In genomic region chr4:147723316-147723715, GRCh38 we compare ENCODE assay signal across 14 cellular contexts. TPM values are rescaled to one million over a fixed set of nuclear protein-coding genes. Genes with fewer than 3 reads are reported as not detected.
DNase-seq lines count a peak whose midpoint lies in the region; ATAC-seq, FAIRE-seq and TF ChIP-seq lines count a peak whose summit lies in the region.
"Had no signal": no experiment of that assay in that cellular context is flagged by ENCODE, and none has a peak within 500 bp of the region (broad histone marks: within the 10 kb centered on the region; RNA-seq: fewer than 3 reads in every experiment).

No MANE protein-coding gene starts in this region.

- no peak overlapping the region for H3K4me3 ChIP-seq in GM12878
- H3K4me3 ChIP-seq: esophagus squamous epithelium had no signal

- TF ChIP-seq POLR2A in GM12878 (IDR thresholded peaks at IDR 0.05; ENCODE audit: low read depth, low read length), result no peak
- no peak for TF ChIP-seq POLR2A in GM12891 (IDR thresholded peaks at IDR 0.05; ENCODE audit: low read depth, low read length)

- TF ChIP-seq CTCF in GM12878 (IDR thresholded peaks at IDR 0.05 in 2 of 3, conservative IDR thresholded peaks at IDR 0.05 in 1 of 3; ENCODE audit: control insufficient read depth in 2 of 3, extremely low read depth in 1 of 3, insufficient read depth in 1 of 3, low read depth in 3 of 3, low read length in 3 of 3), result no peak

- no peak for TF ChIP-seq RAD21 in GM12878 (IDR thresholded peaks at IDR 0.05; ENCODE audit: insufficient read depth, low read depth, low read length)

- no peak overlapping the region for H3K27ac ChIP-seq in GM12878 (ENCODE audit: control insufficient read depth, insufficient read depth)
- H3K27ac ChIP-seq: esophagus squamous epithelium had no signal

- peaks cover 7% of the 10 kb centered on the region; the same call in 1 of the 2 replicates for H3K4me1 ChIP-seq in GM12878 (ENCODE audit: control insufficient read depth, insufficient read depth, low read length)

- intact Hi-C loops in GM12878 (cut with micrococcal nuclease; ENCODE audit: unreplicated experiment), result no loop called here

- RAD21 ChIA-PET in GM12878 (lab: Charles Lee; ENCODE audit: unreplicated experiment), result interaction anchor here (1.1 kb wide), 1 partner anchor 113 kb away, joined by 5 read pairs; no protein-coding TSS in a partner anchor

- no peak overlapping the region for H3K9ac ChIP-seq in GM12878 (ENCODE audit: control insufficient read depth, insufficient read depth, low read length)

- H3K4me2 ChIP-seq in GM12878 (ENCODE audit: control insufficient read depth, insufficient read depth), result no peak overlapping the region

- in situ Hi-C loops in GM12878 (cut with MboI), result no loop called here

- CTCF ChIA-PET in GM12878 (lab: Yijun Ruan, JAX), result interaction anchor here (3.4 kb wide), 1 partner anchor 143 kb away, joined by 26 read pairs; no protein-coding TSS in a partner anchor

- H3K36me3 ChIP-seq in GM12878 (ENCODE audit: control insufficient read depth in 2 of 2, insufficient read depth in 2 of 2, low read length in 1 of 2), result no peaks in the 10 kb centered on the region
- H3K36me3 ChIP-seq: esophagus squamous epithelium had no signal

- BruUV-seq in GM12878 (replicated peaks; lab: Mats Ljungman, UMichigan), result no TSS peak

- DNase-seq in AG20443 (ENCODE audit: low spot score) (peak; percentile 21), GM12878 (ENCODE audit: low read depth, low spot score) (no peak), left kidney (ENCODE audit: low read depth, low spot score) (peak; percentile 52), renal cortical epithelial cell (ENCODE audit: low read depth) (peak; percentile 49), NCI-H1417 (lab: John Stamatoyannopoulos, UW) (no peak), GM12891 (ENCODE audit: insufficient read length, low spot score) (no peak)
- DNase-seq in stimulated activated naive CD8-positive, alpha-beta T cell treated with anti-CD3 and anti-CD28 coated beads, Interleukin-15, Interleukin-2, amounts not matched to agents 100 U/mL and 50 U/mL, for 24 hours, result no peak
- DNase-seq: activated CD8-positive, alpha-beta memory T cell treated with anti-CD3 and anti-CD28 coated beads, Interleukin-2, amount 10 ng/mL, durations not matched to agents 7 days and 5 days; activated gamma-delta T cell treated with Interleukin-2 at 50 U/mL for 16 hours; esophagus squamous epithelium; NCI-H1694; NCI-H510A; T-helper 1 cell had no signal

- ATAC-seq in GM12878 (no peak), HG02970 (IDR thresholded peaks at IDR 0.05; ENCODE audit: low FRiP score, unreplicated experiment) (no peak)
- ATAC-seq in stimulated activated naive CD8-positive, alpha-beta T cell treated with anti-CD3 and anti-CD28 coated beads, Interleukin-15, Interleukin-2, amounts not matched to agents 100 U/mL and 50 U/mL, for 24 hours, result no peak
- ATAC-seq: activated CD8-positive, alpha-beta memory T cell treated with anti-CD3 and anti-CD28 coated beads, Interleukin-2, amount 10 ng/mL, durations not matched to agents 7 days and 5 days had no signal

- 0 out of 2 replicates have a peak overlapping the region, but pooled peaks have one; percentile 5 for H2AFZ ChIP-seq in GM12878 (ENCODE audit: control insufficient read depth, low read depth, low read length)

- H3K27me3 ChIP-seq in GM12878 (replicated peaks in 1 of 2; ENCODE audit: control insufficient read depth in 2 of 2, insufficient read depth in 2 of 2, low read length in 1 of 2), result no peaks in the 10 kb centered on the region
- H3K27me3 ChIP-seq: esophagus squamous epithelium had no signal

- SMC1A ChIA-PET in GM12878 (lab: Charles Lee; ENCODE audit: uncharacterized antibody, unreplicated experiment), result interaction anchor here (0.6 to 1.8 kb wide), 4 partner anchors 10 to 144 kb away, joined by 3 to 6 read pairs (median 3); no protein-coding TSS in a partner anchor

- H4K20me1 ChIP-seq in GM12878 (ENCODE audit: control insufficient read depth, insufficient read depth), result no peaks in the 10 kb centered on the region

- FAIRE-seq in GM12878 (lab: Jason Lieb, UNC) (no peak), GM12891 (lab: Jason Lieb, UNC) (no peak)

- no peak for TF ChIP-seq EP300 in GM12878 (IDR thresholded peaks at IDR 0.05; ENCODE audit: borderline replicate concordance in 1 of 2, control insufficient read depth in 1 of 2, low read depth in 2 of 2, low read length in 2 of 2)

- 72% methylated on average over 4 of the region's 4 CpGs for WGBS in GM12878 (ENCODE audit: insufficient coverage, insufficient replicate concordance, low lambda C conversion rate, missing lambda C conversion rate)

- POLR2A ChIA-PET in GM12878 (lab: Charles Lee), result no interaction called here

- H3K79me2 ChIP-seq in GM12878 (ENCODE audit: control insufficient read depth, insufficient read depth, low read length), result no peaks in the 10 kb centered on the region

- H3K9me3 ChIP-seq in GM12878 (replicated peaks; ENCODE audit: control insufficient read depth, insufficient read depth, low read length), result no peaks in the 10 kb centered on the region
- H3K9me3 ChIP-seq: esophagus squamous epithelium had no signal

TF ChIP-seq in GM12891, 5 proteins besides CTCF, POLR2A, EP300 and RAD21:
- no peak for TF ChIP-seq POLR2AphosphoS5 (IDR thresholded peaks at IDR 0.05; ENCODE audit: low read depth, low read length)
- no peak for TF ChIP-seq POU2F2 (IDR thresholded peaks at IDR 0.05; ENCODE audit: low read depth, low read length)
- TF ChIP-seq TAF1 (IDR thresholded peaks at IDR 0.05; ENCODE audit: low read depth, low read length), result no peak
- no peak for TF ChIP-seq PAX5 (IDR thresholded peaks at IDR 0.05; ENCODE audit: insufficient read depth, low read length, severe bottlenecking)
- TF ChIP-seq SPI1 (IDR thresholded peaks at IDR 0.05; ENCODE audit: low read depth, low read length), result no peak

RNA-seq across cellular contexts. Expression of gene ARHGAP10, which starts 8.6 kb away (rescaled TPM):
- total RNA-seq in GM12878 (2013; cell fraction: nucleolus; rRNA removed), result 220 and 233 TPM in 2 replicates
- 16.2 and 19.8 TPM in 2 replicates for total RNA-seq in GM12878 (2014; rRNA removed)
- total RNA-seq in GM12878 (2014; rRNA removed; fragmentation: Illumina TruSeq; extraction: Trizol), result 20.9 and 23.2 TPM in 2 replicates
- total RNA-seq in GM12878 (2021), result 22.6 and 23.4 TPM in 2 replicates
- 17.2 TPM for polyA plus RNA-seq in GM12878 (2011; ENCODE audit: low read depth)
- polyA plus RNA-seq in GM12878 (2011; rRNA removed), result 9.6 and 13.3 TPM in 2 replicates
- 9.3 and 10.7 TPM in 2 replicates for polyA plus RNA-seq in GM12878 (2011; cell fraction: cytosol; rRNA removed)
- 19.6 and 20.4 TPM in 2 replicates for polyA plus RNA-seq in GM12878 (2011; cell fraction: nucleus; rRNA removed)
- 15.2 and 18.9 TPM in 2 replicates for polyA plus RNA-seq in GM12878 (2012)
- polyA plus RNA-seq in GM12878 (2014; fragmentation: Illumina TruSeq; extraction: Trizol), result 17.7 and 18.2 TPM in 2 replicates
- 1 to 10 TPM; 1.3 to 4.5 TPM for polyA plus RNA-seq in GM12878 (2014; fragmentation: Nextera tagmentation; extraction: Ambion mirVana)
- 14.2 and 14.5 TPM in 2 replicates for polyA plus RNA-seq in GM12878 (2014; rRNA removed)
- polyA plus RNA-seq in GM12878 (2016; fragmentation: Nextera tagmentation; extraction: Ambion mirVana), result 10 to 100 TPM; 24.0 to 25.8 TPM
- polyA minus RNA-seq in GM12878 (2011; rRNA and poly(A)+ RNA removed), result 21.9 and 25.0 TPM in 2 replicates
- 6.1 and 7.2 TPM in 2 replicates for polyA minus RNA-seq in GM12878 (2011; cell fraction: cytosol; rRNA and poly(A)+ RNA removed)
- 46.3 and 78.8 TPM in 2 replicates for polyA minus RNA-seq in GM12878 (2011; cell fraction: nucleus; rRNA and poly(A)+ RNA removed)
- 17.5 and 18.3 TPM in 2 replicates for total RNA-seq in renal cortical epithelial cell
- 13.3 TPM for polyA plus RNA-seq in GM12891 (2012; ENCODE audit: low read depth, missing spikeins)

RNA-seq across cellular contexts. Expression of gene PRMT9, which starts 39.4 kb away (rescaled TPM):
- 19.0 and 19.3 TPM in 2 replicates for total RNA-seq in GM12878 (2013; cell fraction: nucleolus; rRNA removed)
- total RNA-seq in GM12878 (2014; rRNA removed) (8.2 and 10.9 TPM in 2 replicates), GM12878 (2014; rRNA removed; fragmentation: Illumina TruSeq; extraction: Trizol) (10.2 TPM in 2 replicates), GM12878 (2021) (7.2 TPM in 2 replicates), renal cortical epithelial cell (13.0 and 15.2 TPM in 2 replicates)
- 3.5 TPM for polyA plus RNA-seq in GM12878 (2011; ENCODE audit: low read depth)
- polyA plus RNA-seq in GM12878 (2011; rRNA removed) (11.8 and 16.2 TPM in 2 replicates), GM12878 (2014; fragmentation: Illumina TruSeq; extraction: Trizol) (7.1 and 9.6 TPM in 2 replicates), GM12878 (2014; fragmentation: Nextera tagmentation; extraction: Ambion mirVana) (1 to 10 TPM; 4.1 to 4.3 TPM), GM12878 (2014; rRNA removed) (4.9 and 6.0 TPM in 2 replicates), GM12878 (2016; fragmentation: Nextera tagmentation; extraction: Ambion mirVana) (10 to 100 TPM in 1 of 2 experiments, 1 to 10 TPM in 1; 8.1 to 10.3 TPM)
- 3.9 and 5.1 TPM in 2 replicates for polyA plus RNA-seq in GM12878 (2011; cell fraction: cytosol; rRNA removed)
- polyA plus RNA-seq in GM12878 (2011; cell fraction: nucleus; rRNA removed), result 8.3 and 8.7 TPM in 2 replicates
- polyA plus RNA-seq in GM12878 (2012), result 4.4 and 4.7 TPM in 2 replicates
- polyA minus RNA-seq in GM12878 (2011; rRNA and poly(A)+ RNA removed), result 8.4 and 13.5 TPM in 2 replicates
- polyA minus RNA-seq in GM12878 (2011; cell fraction: cytosol; rRNA and poly(A)+ RNA removed), result 3.3 and 4.6 TPM in 2 replicates
- 4.7 and 7.7 TPM in 2 replicates for polyA minus RNA-seq in GM12878 (2011; cell fraction: nucleus; rRNA and poly(A)+ RNA removed)
- polyA plus RNA-seq in GM12891 (2012; ENCODE audit: low read depth, missing spikeins), result 3.9 TPM

Comparison
In these comparisons a context has a peak if more than half of its experiments do, and no peak if none do; other contexts are left out.
1. DNase-seq: peak in AG20443 (single experiment), left kidney (single experiment) and renal cortical epithelial cell (single experiment); none in GM12878 (single experiment), NCI-H1417 (0 of 3), GM12891 (single experiment) and stimulated activated naive CD8-positive, alpha-beta T cell treated with anti-CD3 and anti-CD28 coated beads, Interleukin-15, Interleukin-2, amounts not matched to agents 100 U/mL and 50 U/mL, for 24 hours (single experiment).